11 cellular contexts compared by ENCODE assay signal in genomic region chr16:13935408-13935807, GRCh38. TPM values are rescaled to one million over a fixed set of nuclear protein-coding genes. Genes with fewer than 3 reads are reported as not detected.
DNase-seq lines count a peak whose midpoint lies in the region; ATAC-seq and TF ChIP-seq lines count a peak whose summit lies in the region.
"Had no signal": no experiment of that assay in that cellular context is flagged by ENCODE, and none has a peak within 500 bp of the region (broad histone marks: within the 10 kb centered on the region; RNA-seq: fewer than 3 reads in every experiment).

No MANE protein-coding gene starts in this region.

- no peaks in the 10 kb centered on the region for H3K27me3 Mint-ChIP-seq in immature natural killer cell (ENCODE audit: low read depth in 3 of 3)
- H3K27me3 Mint-ChIP-seq: activated naive CD4-positive, alpha-beta T cell treated with anti-CD3 and anti-CD28 coated beads, Interleukin-2, amount 50 U/mL, for 24 hours had no signal

- DNase-seq in AG10803 (ENCODE audit: low read depth) (no peak), ELR (ENCODE audit: low read depth) (peak; percentile 11), left kidney (ENCODE audit: low read depth, low spot score) (peak; percentile 17), immature natural killer cell (no peak), NCI-H187 treated with DMSO at 0.1 percent for 48 hours (lab: John Stamatoyannopoulos, UW) (no peak)
- DNase-seq: MV-4-11; stimulated activated naive CD4-positive, alpha-beta T cell treated with Interleukin-2 at 50 U/mL for 16 hours had no signal

- peaks cover 4 to 8% of the 10 kb centered on the region in 2 donors for H3K4me1 Mint-ChIP-seq in immature natural killer cell

- no peak for ATAC-seq in HG02678 (IDR thresholded peaks at IDR 0.05; ENCODE audit: unreplicated experiment)
- ATAC-seq: gastroesophageal sphincter had no signal

- peaks cover 22 to 63% (median 26%) of the 10 kb centered on the region in 3 donors for H3K36me3 Mint-ChIP-seq in immature natural killer cell

- peak overlapping the region in 1 of 6 donors; percentile 44 for H3K27ac Mint-ChIP-seq in immature natural killer cell
- H3K27ac Mint-ChIP-seq: activated naive CD4-positive, alpha-beta T cell treated with anti-CD3 and anti-CD28 coated beads, Interleukin-2, amount 50 U/mL, for 24 hours had no signal

- TF ChIP-seq CTCF in AG10803 (conservative IDR thresholded peaks at IDR 0.05; ENCODE audit: low read length) (peak; percentile 39), WI38 (IDR thresholded peaks at IDR 0.05; ENCODE audit: low read depth, low read length) (peak; percentile 52)

- no peak overlapping the region for H3K4me3 Mint-ChIP-seq in immature natural killer cell
- H3K4me3 Mint-ChIP-seq: activated naive CD4-positive, alpha-beta T cell treated with anti-CD3 and anti-CD28 coated beads, Interleukin-2, amount 50 U/mL, for 24 hours had no signal

- H3K9me3 Mint-ChIP-seq in immature natural killer cell: no peaks in the 10 kb centered on the region
- H3K9me3 Mint-ChIP-seq: activated naive CD4-positive, alpha-beta T cell treated with anti-CD3 and anti-CD28 coated beads, Interleukin-2, amount 50 U/mL, for 24 hours had no signal

- no peak overlapping the region for H3K4me3 ChIP-seq in AG10803 (ENCODE audit: low read length)
- H3K4me3 ChIP-seq in WI38 (ENCODE audit: low read depth, low read length): no peak overlapping the region
- H3K4me3 ChIP-seq: gastroesophageal sphincter had no signal

RNA-seq across cellular contexts. Expression of gene ERCC4, which starts 15.5 kb away (rescaled TPM):
- 10 to 100 TPM; 17.1 to 25.2 (median 21.8) TPM for polyA plus RNA-seq in immature natural killer cell

Comparison
In these comparisons a context has a peak if more than half of its experiments do, and no peak if none do; other contexts are left out.
1. DNase-seq: peak in ELR (single experiment) and left kidney (single experiment); none in AG10803 (single experiment), immature natural killer cell (0 of 3) and NCI-H187 treated with DMSO at 0.1 percent for 48 hours (single experiment).